18 cellular contexts compared by ENCODE assay signal in genomic region chr1:160521554-160521953, GRCh38. TPM values are rescaled to one million over a fixed set of nuclear protein-coding genes. Genes with fewer than 3 reads are reported as not detected.
DNase-seq lines count a peak whose midpoint lies in the region; ATAC-seq, FAIRE-seq and TF ChIP-seq lines count a peak whose summit lies in the region.
"Had no signal": no experiment of that assay in that cellular context is flagged by ENCODE, and none has a peak within 500 bp of the region (broad histone marks: within the 10 kb centered on the region; RNA-seq: fewer than 3 reads in every experiment).

No MANE protein-coding gene starts in this region.

- H3K23me2 ChIP-seq in H1 (ENCODE audit: low read depth, low read length): no peaks in the 10 kb centered on the region

- no peak overlapping the region for H3K14ac ChIP-seq in H1 (ENCODE audit: insufficient read length)

- H3K27me3 Mint-ChIP-seq in activated naive CD4-positive, alpha-beta T cell treated with anti-CD3 and anti-CD28 coated beads for 36 hours (ENCODE audit: low read depth): no peaks in the 10 kb centered on the region

- H3K4ac ChIP-seq in H1 (replicated peaks; ENCODE audit: insufficient read length, low read depth, low read length): no peak overlapping the region

- intact Hi-C loops in activated naive CD4-positive, alpha-beta T cell treated with anti-CD3 and anti-CD28 coated beads for 36 hours (cut with micrococcal nuclease): loop anchor here (5.0 to 10.0 kb wide), 2 partner anchors 259 to 1507 kb away; partner anchors contain the start of gene DCAF8
- intact Hi-C loops in OCI-LY7 (cut with micrococcal nuclease; ENCODE audit: unreplicated experiment): loop anchor here (5.0 kb wide), 1 partner anchor 151 kb away; no protein-coding TSS in a partner anchor
- intact Hi-C loops in upper lobe of right lung (cut with DNase I): no loop called here

- peaks cover 57% of the 10 kb centered on the region for H3K36me3 Mint-ChIP-seq in activated naive CD4-positive, alpha-beta T cell treated with anti-CD3 and anti-CD28 coated beads for 36 hours (ENCODE audit: low read depth)

- H3K9ac ChIP-seq in H1 (replicated peaks in 1 of 4; ENCODE audit: extremely low read depth in 1 of 4, low read depth in 3 of 4, low read length in 3 of 4): no peak overlapping the region

- H2AFZ ChIP-seq in OCI-LY7 (ENCODE audit: low read length) (no peak overlapping the region), H1 (ENCODE audit: low read length) (peak overlapping the region; percentile 28; the same call in 1 of the 2 replicates)

- POLR2A ChIA-PET in OCI-LY7 (lab: Charles Lee) (interaction anchor here (1.0 to 2.6 kb wide), 11 partner anchors 19 to 104 kb away, joined by 3 to 24 read pairs (median 4); no protein-coding TSS in a partner anchor), H1 (lab: Charles Lee; ENCODE audit: partially characterized antibody) (no interaction called here)

- H3K36me3 ChIP-seq in OCI-LY7 (ENCODE audit: insufficient read depth, low read length): peaks cover 21% of the 10 kb centered on the region
- H3K36me3 ChIP-seq in H1 (ENCODE audit: control insufficient read depth in 2 of 4, insufficient read depth in 4 of 4, low read length in 3 of 4): no peaks in the 10 kb centered on the region
- no peaks in the 10 kb centered on the region for H3K36me3 ChIP-seq in upper lobe of right lung
- H3K36me3 ChIP-seq: tibial artery had no signal

- H2BK120ac ChIP-seq in H1 (replicated peaks; ENCODE audit: low read depth, low read length): no peak overlapping the region

- no peak overlapping the region for H2BK12ac ChIP-seq in H1 (ENCODE audit: low read depth, low read length)

- H2BK20ac ChIP-seq in H1 (ENCODE audit: low read length): no peak overlapping the region

- peaks cover 24% of the 10 kb centered on the region for H3K9me3 Mint-ChIP-seq in activated naive CD4-positive, alpha-beta T cell treated with anti-CD3 and anti-CD28 coated beads for 36 hours

- no peak for ATAC-seq in upper lobe of right lung
- no peak for ATAC-seq in HG03025 (IDR thresholded peaks at IDR 0.05; ENCODE audit: low FRiP score, unreplicated experiment)
- ATAC-seq in HG03175 (IDR thresholded peaks at IDR 0.05; ENCODE audit: unreplicated experiment): no peak
- ATAC-seq: esophagus mucosa had no signal

- no peak overlapping the region for H2BK5ac ChIP-seq in H1 (ENCODE audit: low read depth, low read length)

- H3K56ac ChIP-seq in H1 (replicated peaks; ENCODE audit: insufficient read length, low read depth, low read length): no peak overlapping the region

- peak overlapping the region; percentile 98 for H3K27ac ChIP-seq in OCI-LY7 (ENCODE audit: low read depth, low read length, poor library complexity, severe bottlenecking)
- no peak overlapping the region for H3K27ac ChIP-seq in H1 (ENCODE audit: low read depth, low read length)
- H3K27ac ChIP-seq in upper lobe of right lung: peak overlapping the region; percentile 6
- H3K27ac ChIP-seq: coronary artery, RWPE1, tibial artery had no signal

- no peak overlapping the region for H2AK5ac ChIP-seq in H1 (ENCODE audit: low read depth, low read length)

- CTCF ChIA-PET in activated naive CD4-positive, alpha-beta T cell treated with anti-CD3 and anti-CD28 coated beads for 36 hours (lab: Charles Lee): interaction anchor here (1.0 to 2.0 kb wide), 5 partner anchors 9 to 93 kb away, joined by 3 to 12 read pairs (median 8); no protein-coding TSS in a partner anchor
- CTCF ChIA-PET in OCI-LY7 (lab: Charles Lee; ENCODE audit: unreplicated experiment) (interaction anchor here (1.3 to 1.4 kb wide), 3 partner anchors 14 to 92 kb away, joined by 3 to 4 read pairs (median 3); no protein-coding TSS in a partner anchor), H1 (lab: Charles Lee; ENCODE audit: partially characterized antibody) (interaction anchor here (2.1 kb wide), 1 partner anchor 12 kb away, joined by 5 read pairs; no protein-coding TSS in a partner anchor)

- whole genome bisulfite sequencing in H1 (ENCODE audit: extremely low coverage in 1 of 2, insufficient coverage in 1 of 2, insufficient read length in 1 of 2, insufficient replicate concordance in 2 of 2, low coverage in 1 of 2, low lambda C conversion rate in 2 of 2, missing lambda C conversion rate in 1 of 2), 2 experiments: 86 to 100% methylated on average over 1 to 2 of the region's 2 CpGs

- H3K27ac Mint-ChIP-seq in activated naive CD4-positive, alpha-beta T cell treated with anti-CD3 and anti-CD28 coated beads for 36 hours: peak overlapping the region; percentile 97

- peaks cover 57% of the 10 kb centered on the region for H3K4me1 Mint-ChIP-seq in activated naive CD4-positive, alpha-beta T cell treated with anti-CD3 and anti-CD28 coated beads for 36 hours (ENCODE audit: low read depth)

- no peak overlapping the region for H4K91ac ChIP-seq in H1 (replicated peaks; ENCODE audit: insufficient read length, low read length)

- BruUV-seq in OCI-LY7 (replicated peaks; lab: Mats Ljungman, UMichigan): TSS peak; percentile 93

- H4K5ac ChIP-seq in H1 (ENCODE audit: insufficient read length, low read depth, low read length): no peak overlapping the region

- H3K4me1 ChIP-seq in OCI-LY7 (ENCODE audit: insufficient read depth, low read length, poor library complexity, severe bottlenecking) (peaks cover 55% of the 10 kb centered on the region), H1 (replicated peaks in 1 of 4; ENCODE audit: control insufficient read depth in 3 of 4, insufficient read depth in 4 of 4, low read length in 3 of 4) (peaks cover 3 to 6% (median 5%) of the 10 kb centered on the region in 4 experiments; a peak in 5 of 7 replicates), upper lobe of right lung (peaks cover 7% of the 10 kb centered on the region)
- H3K4me1 ChIP-seq: tibial artery had no signal

- no peak for FAIRE-seq in H1 (lab: Jason Lieb, UNC)

- H2BK15ac ChIP-seq in H1 (ENCODE audit: low read length): no peak overlapping the region

- H3K9me2 ChIP-seq in OCI-LY7 (ENCODE audit: insufficient read depth, low read length): no peaks in the 10 kb centered on the region

- H3K79me1 ChIP-seq in H1 (ENCODE audit: low read depth, low read length): no peaks in the 10 kb centered on the region

- DNase-seq in activated naive CD4-positive, alpha-beta T cell treated with anti-CD3 and anti-CD28 coated beads for 36 hours: no peak
- no peak for DNase-seq in activated naive CD4-positive, alpha-beta T cell treated with anti-CD3 and anti-CD28 coated beads, Interleukin-2, amount 50 U/mL, for 16 hours
- DNase-seq in OCI-LY7 (ENCODE audit: low spot score) (peak; percentile 45), H1 (ENCODE audit: low read depth in 1 of 2, low spot score in 2 of 2) (no peak), upper lobe of right lung (no peak)
- no peak for DNase-seq in stimulated activated CD4-positive, alpha-beta T cell treated with anti-CD3 and anti-CD28 coated beads, Interleukin-12 subunit alpha, Interleukin-12 subunit beta, amount 100 ng/mL, for 4 hours
- DNase-seq: amniotic stem cell, hippocampal formation, KG1, NCI-H1694 treated with DMSO at 0.1 percent for 48 hours, NCI-H69, tibial artery had no signal

- H3K4me2 ChIP-seq in OCI-LY7 (ENCODE audit: low read length) (peak overlapping the region; percentile 92), H1 (ENCODE audit: insufficient read depth in 1 of 2, low read depth in 2 of 2, low read length in 2 of 2) (no peak overlapping the region)
- H3K4me2 ChIP-seq: smooth muscle cell had no signal

- no peaks in the 10 kb centered on the region for H3K27me3 ChIP-seq in H1 (replicated peaks in 1 of 4; ENCODE audit: control insufficient read depth in 3 of 4, extremely low read depth in 1 of 4, insufficient read depth in 3 of 4, low read length in 3 of 4)
- no peaks in the 10 kb centered on the region for H3K27me3 ChIP-seq in upper lobe of right lung
- H3K27me3 ChIP-seq: tibial artery had no signal

- H4K20me1 ChIP-seq in OCI-LY7 (ENCODE audit: insufficient read depth, low read length): no peaks in the 10 kb centered on the region
- no peaks in the 10 kb centered on the region for H4K20me1 ChIP-seq in H1 (replicated peaks in 1 of 2; ENCODE audit: control insufficient read depth in 1 of 2, insufficient read depth in 2 of 2, low read length in 2 of 2)

- H4K8ac ChIP-seq in H1 (ENCODE audit: extremely low read depth, insufficient read depth, low read length): no peak overlapping the region

- no peak for TF ChIP-seq RAD21 in H1 (IDR thresholded peaks at IDR 0.05 in 1 of 2, conservative IDR thresholded peaks at IDR 0.05 in 1 of 2; ENCODE audit: low read depth in 2 of 2, low read length in 2 of 2)

- peak overlapping the region; percentile 85 for H3K4me3 Mint-ChIP-seq in activated naive CD4-positive, alpha-beta T cell treated with anti-CD3 and anti-CD28 coated beads for 36 hours

- TF ChIP-seq POLR2A in H1 (IDR thresholded peaks at IDR 0.05; ENCODE audit: control extremely low read depth in 1 of 2, low read depth in 2 of 2, low read length in 2 of 2): no peak

- no peak for TF ChIP-seq CTCF in OCI-LY7 (conservative IDR thresholded peaks at IDR 0.05; ENCODE audit: low read length)
- TF ChIP-seq CTCF in H1 (IDR thresholded peaks at IDR 0.05; ENCODE audit: control extremely low read depth in 1 of 3, insufficient read depth in 1 of 3, low read depth in 1 of 3, low read length in 3 of 3): no peak
- no peak for TF ChIP-seq CTCF in upper lobe of right lung (IDR thresholded peaks at IDR 0.05)

- no peak for TF ChIP-seq EP300 in H1 (IDR thresholded peaks at IDR 0.05; ENCODE audit: borderline replicate concordance in 1 of 2, low read depth in 2 of 2, low read length in 2 of 2)

- no peak overlapping the region for H3K23ac ChIP-seq in H1 (ENCODE audit: insufficient read length)

- H3K9me3 ChIP-seq in OCI-LY7 (ENCODE audit: low read length): peaks cover 18% of the 10 kb centered on the region; the same call in 1 of the 2 replicates
- H3K9me3 ChIP-seq in H1 (ENCODE audit: insufficient read depth in 2 of 2, low read depth in 1 of 2, low read length in 1 of 2): 0 out of 4 replicates have a peak, but pooled peaks cover 0 to 2% of the 10 kb centered on the region in 2 experiments
- H3K9me3 ChIP-seq in upper lobe of right lung: no peaks in the 10 kb centered on the region
- H3K9me3 ChIP-seq: tibial artery had no signal

- no peak overlapping the region for H3K18ac ChIP-seq in H1 (ENCODE audit: extremely low read depth, low read length)

- peaks cover 60% of the 10 kb centered on the region for H3K79me2 ChIP-seq in OCI-LY7 (ENCODE audit: insufficient read depth, low read depth, low read length)
- H3K79me2 ChIP-seq in H1 (ENCODE audit: control insufficient read depth in 1 of 2, insufficient read depth in 2 of 2, low read length in 2 of 2): no peaks in the 10 kb centered on the region

- H3K4me3 ChIP-seq in OCI-LY7 (ENCODE audit: low read depth, low read length, poor library complexity, severe bottlenecking) (peak overlapping the region; percentile 83), H1 (ENCODE audit: extremely low read depth in 1 of 4, insufficient read depth in 2 of 4, low read depth in 3 of 4, low read length in 4 of 4) (no peak overlapping the region), upper lobe of right lung (peak overlapping the region; percentile 40)
- H3K4me3 ChIP-seq: coronary artery, smooth muscle cell, tibial artery had no signal

RNA-seq across cellular contexts. Expression of gene SLAMF6, which starts 1.5 kb away (rescaled TPM):
- total RNA-seq in activated naive CD4-positive, alpha-beta T cell treated with anti-CD3 and anti-CD28 coated beads for 36 hours: 10 to 100 TPM; 55.0 to 55.5 TPM
- 39.8 and 43.0 TPM in 2 replicates for total RNA-seq in OCI-LY7 (2014; rRNA removed; shearing (Covaris generic))
- total RNA-seq in OCI-LY7 (2022) (65.1 and 72.4 TPM in 2 replicates), upper lobe of right lung (4.4 TPM)
- not detected in 2 replicates for total RNA-seq in H1 (2021; fragmentation: NEBNext Ultra II Directional; extraction: Animal tissue kit (Norgen Biotek cat#: 25700))
- polyA plus RNA-seq in H1 (2011; rRNA removed): not detected in 2 replicates
- polyA plus RNA-seq in H1 (2011; cell fraction: cytosol; rRNA removed): not detected
- polyA plus RNA-seq in H1 (2011; cell fraction: nucleus; rRNA removed): not detected
- polyA plus RNA-seq in H1 (2012, experiment 1 of 2): not detected in 4 replicates
- polyA plus RNA-seq in H1 (2012, experiment 2 of 2): not detected
- polyA plus RNA-seq in H1 (2013, experiment 1 of 2): not detected
- polyA plus RNA-seq in H1 (2013, experiment 2 of 2): not detected
- polyA minus RNA-seq in H1 (2011; rRNA and poly(A)+ RNA removed): not detected in 2 replicates
- not detected for polyA minus RNA-seq in H1 (2011; cell fraction: cytosol; rRNA and poly(A)+ RNA removed)
- polyA minus RNA-seq in H1 (2011; cell fraction: nucleus; rRNA and poly(A)+ RNA removed): not detected
- total RNA-seq: smooth muscle cell had no signal
- polyA plus RNA-seq: smooth muscle cell had no signal

RNA-seq across cellular contexts. Expression of gene CD84, which starts 57.7 kb away (rescaled TPM):
- total RNA-seq in activated naive CD4-positive, alpha-beta T cell treated with anti-CD3 and anti-CD28 coated beads for 36 hours: 1 to 10 TPM; 8.6 to 9.2 TPM
- total RNA-seq in OCI-LY7 (2014; rRNA removed; shearing (Covaris generic)): 23.3 and 23.4 TPM in 2 replicates
- total RNA-seq in OCI-LY7 (2022): 22.2 and 28.8 TPM in 2 replicates
- total RNA-seq in H1 (2021; fragmentation: NEBNext Ultra II Directional; extraction: Animal tissue kit (Norgen Biotek cat#: 25700)): not detected in 2 replicates
- polyA plus RNA-seq in H1 (2011; rRNA removed): not detected in 2 replicates
- not detected for polyA plus RNA-seq in H1 (2011; cell fraction: cytosol; rRNA removed)
- polyA plus RNA-seq in H1 (2011; cell fraction: nucleus; rRNA removed): not detected
- polyA plus RNA-seq in H1 (2012, experiment 1 of 2): not detected in 4 replicates
- not detected for polyA plus RNA-seq in H1 (2012, experiment 2 of 2)
- polyA plus RNA-seq in H1 (2013, experiment 1 of 2): not detected
- polyA plus RNA-seq in H1 (2013, experiment 2 of 2): not detected
- not detected in 2 replicates for polyA minus RNA-seq in H1 (2011; rRNA and poly(A)+ RNA removed)
- not detected for polyA minus RNA-seq in H1 (2011; cell fraction: cytosol; rRNA and poly(A)+ RNA removed)
- not detected for polyA minus RNA-seq in H1 (2011; cell fraction: nucleus; rRNA and poly(A)+ RNA removed)
- 20.7 TPM for total RNA-seq in upper lobe of right lung
- total RNA-seq: smooth muscle cell had no signal
- polyA plus RNA-seq: smooth muscle cell had no signal

Comparison
In these comparisons a context has a peak if more than half of its experiments do, and no peak if none do; other contexts are left out.
1. H3K4me3 ChIP-seq: peak in OCI-LY7 (single experiment) and upper lobe of right lung (single experiment); none in H1 (0 of 4).